23 cellular contexts compared by ENCODE assay signal in genomic region chr2:40257812-40258457, GRCh38.
A peak's percentile ranks its signal among the peaks of the same experiment; 100 is the strongest.
DNase-seq lines count a peak whose midpoint lies in the region; ATAC-seq and TF ChIP-seq lines count a peak whose summit lies in the region.
"Had no signal": no experiment of that assay in that cellular context is flagged by ENCODE, and none has a peak within 500 bp of the region (broad histone marks: within the 10 kb centered on the region; RNA-seq: fewer than 3 reads in every experiment).

No MANE protein-coding gene starts in this region.

- H2AK9ac ChIP-seq in IMR-90 (replicated peaks; ENCODE audit: low read depth, low read length, poor library complexity) = no peak overlapping the region

- no peak overlapping the region for H3K27ac ChIP-seq in IMR-90 (ENCODE audit: insufficient read depth, low read length)
- H3K27ac ChIP-seq in caudate nucleus (ENCODE audit: low read depth, low read length) = peak overlapping the region; percentile 5
- no peak overlapping the region for H3K27ac ChIP-seq in lower lobe of right lung
- H3K27ac ChIP-seq: 22Rv1, HL-60, SJSA1 had no signal

- H3K79me1 ChIP-seq in IMR-90 (ENCODE audit: low read depth in 1 of 2, low read length in 2 of 2) = peaks cover 4 to 5% of the 10 kb centered on the region in 2 experiments; a peak in 2 of 4 replicates

- no peak overlapping the region for H3K14ac ChIP-seq in IMR-90 (replicated peaks; ENCODE audit: low read depth, low read length)

- no peak overlapping the region for H3K23ac ChIP-seq in IMR-90 (ENCODE audit: low read depth, low read length)

- no peak overlapping the region for H3K4me2 ChIP-seq in IMR-90 (ENCODE audit: low read depth, low read length)

- H3K9me1 ChIP-seq in IMR-90 (ENCODE audit: insufficient read depth, low read length) = no peaks in the 10 kb centered on the region

- H3K9ac ChIP-seq in IMR-90 (ENCODE audit: low read depth, low read length) = no peak overlapping the region

- TF ChIP-seq CTCF in IMR-90 (conservative IDR thresholded peaks at IDR 0.05; ENCODE audit: low read depth, low read length) = no peak
- TF ChIP-seq CTCF in lower lobe of right lung (IDR thresholded peaks at IDR 0.05) = no peak

- no peak overlapping the region for H4K8ac ChIP-seq in IMR-90 (ENCODE audit: low read depth in 2 of 2, low read length in 2 of 2)

- no peak for TF ChIP-seq RAD21 in IMR-90 (IDR thresholded peaks at IDR 0.05; ENCODE audit: low read length)

- H4K20me1 ChIP-seq in IMR-90 (ENCODE audit: insufficient read depth, low read length) = no peaks in the 10 kb centered on the region

- dilution Hi-C loops in IMR-90 (cut with HindIII; ENCODE audit: low sequenced_read_pairs, unreplicated experiment) = no loop called here

- no peak overlapping the region for H4K91ac ChIP-seq in IMR-90 (ENCODE audit: insufficient read depth, low read depth, low read length)

- no peak for TF ChIP-seq POLR2A in IMR-90 (IDR thresholded peaks at IDR 0.05; ENCODE audit: low read depth, low read length)

- POLR2A ChIA-PET in IMR-90 (lab: Charles Lee; ENCODE audit: unreplicated experiment) = no interaction called here

- BruUV-seq in IMR-90 (replicated peaks; lab: Mats Ljungman, UMichigan) = no TSS peak

- intact Hi-C loops in IMR-90 (cut with micrococcal nuclease) = no loop called here
- intact Hi-C loops in lower lobe of right lung (cut with DNase I) = no loop called here

- no peaks in the 10 kb centered on the region for H3K27me3 ChIP-seq in IMR-90 (ENCODE audit: control insufficient read depth, insufficient read depth, low read length)
- no peaks in the 10 kb centered on the region for H3K27me3 ChIP-seq in lower lobe of right lung (ENCODE audit: low read depth)
- H3K27me3 ChIP-seq: BE2C, SJSA1 had no signal

- H2BK120ac ChIP-seq in IMR-90 (ENCODE audit: low read depth, low read length) = no peak overlapping the region

- in situ Hi-C loops in IMR-90 (cut with MboI; ENCODE audit: low sequenced_read_pairs) = no loop called here

- no peak overlapping the region for H4K5ac ChIP-seq in IMR-90 (ENCODE audit: low read depth, low read length)

- H3K9me3 ChIP-seq in IMR-90 (ENCODE audit: control insufficient read depth, insufficient read depth, low read length) (no peaks in the 10 kb centered on the region), lower lobe of right lung (no peaks in the 10 kb centered on the region)
- H3K9me3 ChIP-seq: BE2C, SJSA1 had no signal

- H3K4me3 ChIP-seq in IMR-90 (ENCODE audit: insufficient read depth, low read depth, low read length) (no peak overlapping the region), lower lobe of right lung (no peak overlapping the region)
- H3K4me3 ChIP-seq: SJSA1 had no signal

- H3K56ac ChIP-seq in IMR-90 (ENCODE audit: extremely low read depth, insufficient read depth, low read length) = no peak overlapping the region

- 88% methylated on average over 3 of the region's 8 CpGs; no CpG with 5 or more reads in 1 of the 2 experiments for WGBS in IMR-90 (ENCODE audit: extremely low coverage in 2 of 2, insufficient read length in 1 of 2), 2 experiments

- H3K36me3 ChIP-seq in IMR-90 (ENCODE audit: control insufficient read depth, insufficient read depth, low read length) = 0 out of 2 replicates have a peak, but pooled peaks cover 1% of the 10 kb centered on the region
- no peaks in the 10 kb centered on the region for H3K36me3 ChIP-seq in lower lobe of right lung
- H3K36me3 ChIP-seq: BE2C, SJSA1 had no signal

- H2BK5ac ChIP-seq in IMR-90 (ENCODE audit: low read depth, low read length, poor library complexity, severe bottlenecking) = no peak overlapping the region

- no peak for ATAC-seq in IMR-90 (ENCODE audit: low read depth)
- ATAC-seq in GM18867 (IDR thresholded peaks at IDR 0.05; ENCODE audit: unreplicated experiment) = no peak
- ATAC-seq in lower lobe of right lung = no peak
- no peak for ATAC-seq in GM19328 (IDR thresholded peaks at IDR 0.05; ENCODE audit: unreplicated experiment)

- H2BK15ac ChIP-seq in IMR-90 (ENCODE audit: low read depth, low read length) = no peak overlapping the region

- CTCF ChIA-PET in IMR-90 (lab: Yijun Ruan, JAX) = no interaction called here

- DNase-seq in NCI-H1417 (lab: John Stamatoyannopoulos, UW) = peak in 2 of 3 experiments; percentile 50 to 84
- DNase-seq in NCI-H1417 treated with DMSO at 0.1 percent for 48 hours (lab: John Stamatoyannopoulos, UW) = no peak
- no peak for DNase-seq in IMR-90
- DNase-seq in NCI-H748 treated with DMSO at 0.1 percent for 48 hours (lab: John Stamatoyannopoulos, UW) = peak; percentile 26
- peak in 7 of 61 donors; percentile 8 to 59 (median 13) for DNase-seq in caudate nucleus (lab: John Stamatoyannopoulos, UW)
- no peak for DNase-seq in lower lobe of right lung
- DNase-seq: BE2C; Calu3; CD8-positive, alpha-beta memory T cell; DMS79 treated with DMSO at 0.1 percent for 48 hours; NCI-H1048; NCI-H1436; NCI-H1930; NCI-H510A; NCI-H774; NK-92 treated with Interleukin-12 subunit alpha and Interleukin-12 subunit beta, amount 100 ng/mL, for 24 hours; Right ventricle myocardium superior; RPMI8226 had no signal

- peaks cover 6% of the 10 kb centered on the region for H3K4me1 ChIP-seq in IMR-90 (ENCODE audit: control insufficient read depth, insufficient read depth, low read length)
- H3K4me1 ChIP-seq in lower lobe of right lung = no peaks in the 10 kb centered on the region

- H3K18ac ChIP-seq in IMR-90 (ENCODE audit: low read depth, low read length) = no peak overlapping the region

- H2BK20ac ChIP-seq in IMR-90 (ENCODE audit: low read depth, low read length) = no peak overlapping the region

- H3K4ac ChIP-seq in IMR-90 (ENCODE audit: low read depth, low read length) = 0 out of 2 replicates have a peak overlapping the region, but pooled peaks have one; percentile 9

- H2AK5ac ChIP-seq in IMR-90 (ENCODE audit: low read depth, low read length) = no peak overlapping the region

- H2AFZ ChIP-seq in IMR-90 (replicated peaks; ENCODE audit: low read length, poor library complexity) = no peak overlapping the region

TF ChIP-seq in IMR-90, 13 proteins besides CTCF, POLR2A, EP300 and RAD21:
- no peak for TF ChIP-seq FOS (IDR thresholded peaks at IDR 0.05; ENCODE audit: low read depth, low read length)
- no peak for TF ChIP-seq CHD1 (IDR thresholded peaks at IDR 0.05; ENCODE audit: low read depth, low read length)
- no peak for TF ChIP-seq MXI1 (IDR thresholded peaks at IDR 0.05; ENCODE audit: borderline replicate concordance, low read depth, low read length)
- no peak for TF ChIP-seq CEBPB (IDR thresholded peaks at IDR 0.05; ENCODE audit: low read depth, low read length)
- TF ChIP-seq USF2 (IDR thresholded peaks at IDR 0.05; ENCODE audit: low read depth, low read length) = no peak
- no peak for TF ChIP-seq BHLHE40 (IDR thresholded peaks at IDR 0.05; ENCODE audit: low read depth, low read length)
- TF ChIP-seq RCOR1 (IDR thresholded peaks at IDR 0.05; ENCODE audit: insufficient replicate concordance, low read length) = no peak
- no peak for TF ChIP-seq MAZ (IDR thresholded peaks at IDR 0.05; ENCODE audit: borderline replicate concordance, low read depth, low read length)
- no peak for TF ChIP-seq NFE2L2 (IDR thresholded peaks at IDR 0.05; ENCODE audit: low read depth, low read length)
- TF ChIP-seq MAFK (IDR thresholded peaks at IDR 0.05; ENCODE audit: low read depth, low read length) = no peak
- TF ChIP-seq ELK1 (IDR thresholded peaks at IDR 0.05; ENCODE audit: borderline replicate concordance, low read depth, low read length) = no peak
- no peak for TF ChIP-seq RFX5 (IDR thresholded peaks at IDR 0.05; ENCODE audit: low read depth, low read length)
- no peak for TF ChIP-seq SMC3 (IDR thresholded peaks at IDR 0.05; ENCODE audit: low read depth, low read length)

Comparison
In these comparisons a context has a peak if more than half of its experiments do, and no peak if none do; other contexts are left out.
1. DNase-seq: peak in NCI-H1417 (2 of 3) and NCI-H748 treated with DMSO at 0.1 percent for 48 hours (single experiment); none in NCI-H1417 treated with DMSO at 0.1 percent for 48 hours (single experiment), IMR-90 (single experiment) and lower lobe of right lung (single experiment).